In the genomic region with DNA sequence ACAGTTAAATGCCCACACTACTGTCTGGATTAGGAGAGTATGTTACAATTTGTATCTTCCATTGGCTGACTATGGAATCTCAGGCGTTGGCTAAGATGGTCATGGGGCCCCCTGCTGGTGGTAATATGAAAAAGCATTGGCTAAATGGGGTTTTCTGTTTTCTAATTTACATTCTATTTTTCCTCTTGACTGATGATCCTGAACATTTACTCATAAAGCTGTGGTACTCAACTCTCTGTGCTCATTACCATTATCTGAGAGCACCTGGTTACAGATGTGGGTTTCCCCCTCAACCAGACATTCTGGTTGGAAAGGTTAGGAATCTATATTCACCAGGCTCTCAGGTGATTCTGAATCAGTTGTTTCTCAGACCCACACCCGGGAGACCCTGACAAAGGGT, we compare ENCODE assay signal across 8 cellular contexts.
DNase-seq lines count a peak whose midpoint lies in the region; ATAC-seq and TF ChIP-seq lines count a peak whose summit lies in the region.

No MANE protein-coding gene starts in this region.

- H3K27ac Mint-ChIP-seq in chondrocyte (ENCODE audit: unreplicated experiment) = no peak overlapping the region
- H3K27ac Mint-ChIP-seq in nephron = no peak overlapping the region

- no peaks in the 10 kb centered on the region for H3K36me3 Mint-ChIP-seq in chondrocyte (ENCODE audit: low read depth)
- no peaks in the 10 kb centered on the region for H3K36me3 Mint-ChIP-seq in nephron (ENCODE audit: low read depth)

- peak; percentile 57 for TF ChIP-seq CTCF in GM12874 (IDR thresholded peaks at IDR 0.05; ENCODE audit: insufficient read depth, low read depth, low read length)
- TF ChIP-seq CTCF in chondrocyte (IDR thresholded peaks at IDR 0.05) = peak; percentile 77
- TF ChIP-seq CTCF in nephron (IDR thresholded peaks at IDR 0.05; ENCODE audit: unreplicated experiment in 3 of 3) = peak; percentile 68 to 86 (median 75)

- H3K27me3 Mint-ChIP-seq in chondrocyte (ENCODE audit: low read depth) (peaks cover 17% of the 10 kb centered on the region), nephron (ENCODE audit: low read depth) (peaks cover 18% of the 10 kb centered on the region)

- H3K4me3 Mint-ChIP-seq in chondrocyte (ENCODE audit: unreplicated experiment) (no peak overlapping the region), nephron (no peak overlapping the region)

- ATAC-seq in esophagus mucosa = no peak
- ATAC-seq in HG03196 (IDR thresholded peaks at IDR 0.05; ENCODE audit: unreplicated experiment) = no peak
- no peak for ATAC-seq in HG03460 (IDR thresholded peaks at IDR 0.05; ENCODE audit: unreplicated experiment)

- peak; percentile 47 for DNase-seq in CD1c-positive myeloid dendritic cell (ENCODE audit: extremely low spot score)
- peak; percentile 79 for DNase-seq in NCI-H526 treated with DMSO at 0.1 percent for 48 hours (lab: John Stamatoyannopoulos, UW)
- no peak for DNase-seq in chondrocyte (ENCODE audit: low spot score)

- H3K9me3 Mint-ChIP-seq in chondrocyte (ENCODE audit: low read depth) = peaks cover under 1% of the 10 kb centered on the region
- no peaks in the 10 kb centered on the region for H3K9me3 Mint-ChIP-seq in nephron

- H3K4me1 Mint-ChIP-seq in chondrocyte (ENCODE audit: low read depth) = peaks cover 10% of the 10 kb centered on the region
- H3K4me1 Mint-ChIP-seq in nephron = peaks cover 7% of the 10 kb centered on the region
